ENCODE assay signal across 1 cellular context in the genomic region with DNA sequence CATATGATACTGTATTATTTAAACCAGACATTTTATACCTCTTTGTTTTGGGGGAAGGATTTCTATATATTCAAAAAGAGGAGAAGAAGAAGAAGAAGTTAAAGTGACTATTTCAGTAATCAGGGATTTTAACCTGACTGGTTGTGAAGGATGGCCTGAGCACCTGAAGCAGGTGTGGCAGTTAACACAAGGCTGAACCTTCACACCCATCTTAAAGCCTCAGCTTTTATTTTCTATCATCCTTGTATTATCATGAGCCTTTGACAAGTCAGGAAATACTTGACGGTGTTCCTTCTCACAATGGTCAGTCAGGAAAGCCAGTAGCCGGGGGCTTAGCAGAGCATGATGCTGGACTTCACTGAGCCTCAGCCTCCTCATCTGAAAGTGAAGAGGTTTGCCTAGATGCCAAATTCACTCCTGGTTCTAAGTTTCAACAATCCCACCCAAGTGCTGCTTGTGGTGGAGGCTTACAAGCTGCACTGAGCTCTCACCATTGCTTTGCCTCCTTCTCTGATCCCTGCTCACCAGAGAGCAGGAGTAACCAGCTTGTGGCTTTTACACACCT.
TF ChIP-seq lines count a peak whose summit lies in the region.

No MANE protein-coding gene starts in this region.

TF ChIP-seq in WTC11, 78 proteins besides CTCF, POLR2A, EP300 and RAD21 (continued from another document):
- no peak for TF ChIP-seq FOXP4 (CRISPR knock-in tag; IDR thresholded peaks at IDR 0.05)
- no peak for TF ChIP-seq ZNF232 (CRISPR knock-in tag; IDR thresholded peaks at IDR 0.05)
- TF ChIP-seq, protein P1, sequence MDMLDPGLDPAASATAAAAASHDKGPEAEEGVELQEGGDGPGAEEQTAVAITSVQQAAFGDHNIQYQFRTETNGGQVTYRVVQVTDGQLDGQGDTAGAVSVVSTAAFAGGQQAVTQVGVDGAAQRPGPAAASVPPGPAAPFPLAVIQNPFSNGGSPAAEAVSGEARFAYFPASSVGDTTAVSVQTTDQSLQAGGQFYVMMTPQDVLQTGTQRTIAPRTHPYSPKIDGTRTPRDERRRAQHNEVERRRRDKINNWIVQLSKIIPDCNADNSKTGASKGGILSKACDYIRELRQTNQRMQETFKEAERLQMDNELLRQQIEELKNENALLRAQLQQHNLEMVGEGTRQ (CRISPR knock-in tag; IDR thresholded peaks at IDR 0.05) = no peak
- TF ChIP-seq, protein P2, sequence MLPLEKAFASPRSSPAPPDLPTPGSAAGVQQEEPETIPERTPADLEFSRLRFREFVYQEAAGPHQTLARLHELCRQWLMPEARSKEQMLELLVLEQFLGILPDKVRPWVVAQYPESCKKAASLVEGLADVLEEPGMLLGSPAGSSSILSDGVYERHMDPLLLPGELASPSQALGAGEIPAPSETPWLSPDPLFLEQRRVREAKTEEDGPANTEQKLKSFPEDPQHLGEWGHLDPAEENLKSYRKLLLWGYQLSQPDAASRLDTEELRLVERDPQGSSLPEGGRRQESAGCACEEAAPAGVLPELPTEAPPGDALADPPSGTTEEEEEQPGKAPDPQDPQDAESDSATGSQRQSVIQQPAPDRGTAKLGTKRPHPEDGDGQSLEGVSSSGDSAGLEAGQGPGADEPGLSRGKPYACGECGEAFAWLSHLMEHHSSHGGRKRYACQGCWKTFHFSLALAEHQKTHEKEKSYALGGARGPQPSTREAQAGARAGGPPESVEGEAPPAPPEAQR (CRISPR knock-in tag; IDR thresholded peaks at IDR 0.05) = no peak
- TF ChIP-seq ATF1 (CRISPR knock-in tag; IDR thresholded peaks at IDR 0.05) = no peak
